In the genomic region with DNA sequence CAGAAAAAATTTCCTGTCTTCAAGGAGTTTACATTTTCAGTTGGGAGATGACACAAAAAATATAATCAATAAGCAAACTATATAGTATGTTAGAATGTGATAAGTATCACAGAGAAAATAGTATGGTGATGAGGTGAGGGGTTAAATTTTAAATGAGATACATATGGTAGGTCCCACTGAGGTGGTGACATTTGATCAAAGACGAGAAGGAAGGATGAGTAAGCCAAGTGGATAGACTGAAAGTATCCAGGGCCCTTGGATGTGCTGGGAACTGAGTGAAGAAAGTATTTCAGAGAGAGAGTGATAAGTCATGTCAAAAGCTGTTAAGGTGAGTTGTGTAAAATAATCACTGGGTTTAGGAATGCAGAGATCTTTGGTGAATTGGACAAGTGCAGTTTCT, we compare ENCODE assay signal across 22 cellular contexts. TPM values are rescaled to one million over a fixed set of nuclear protein-coding genes. Genes with fewer than 3 reads are reported as not detected.
DNase-seq lines count a peak whose midpoint lies in the region; ATAC-seq and TF ChIP-seq lines count a peak whose summit lies in the region.
"Had no signal": no experiment of that assay in that cellular context is flagged by ENCODE, and none has a peak within 500 bp of the region (broad histone marks: within the 10 kb centered on the region; RNA-seq: fewer than 3 reads in every experiment).

No MANE protein-coding gene starts in this region.

- H3K27me3 ChIP-seq in heart left ventricle: no peaks in the 10 kb centered on the region
- H3K27me3 ChIP-seq in right cardiac atrium (ENCODE audit: control insufficient read depth, insufficient read depth): no peaks in the 10 kb centered on the region
- no peaks in the 10 kb centered on the region for H3K27me3 ChIP-seq in left lung
- H3K27me3 ChIP-seq in psoas muscle (ENCODE audit: insufficient read depth in 3 of 3, low read length in 2 of 3): no peaks in the 10 kb centered on the region
- H3K27me3 ChIP-seq in transverse colon: no peaks in the 10 kb centered on the region
- H3K27me3 ChIP-seq in foreskin keratinocyte: peaks cover 22% of the 10 kb centered on the region

- 46 to 50% (median 47%) methylated on average over 1 of the region's 1 CpG for WGBS in heart left ventricle, 4 donors
- WGBS in right cardiac atrium: 47% methylated on average over 1 of the region's 1 CpG
- 32 to 61% (median 56%) methylated on average over 1 of the region's 1 CpG for WGBS in psoas muscle, 3 donors
- whole genome bisulfite sequencing in transverse colon (ENCODE audit: low coverage in 1 of 2), 2 donors: 61 to 67% methylated on average over 1 of the region's 1 CpG

- intact Hi-C loops in heart left ventricle (cut with DNase I): loop anchor here in 1 of 10 donors (10.0 kb wide), 1 partner anchor 142 kb away; no protein-coding TSS in a partner anchor
- intact Hi-C loops in right cardiac atrium (cut with DNase I): no loop called here
- intact Hi-C loops in left lung (cut with DNase I): no loop called here
- intact Hi-C loops in psoas muscle (cut with DNase I): no loop called here
- intact Hi-C loops in transverse colon (cut with DNase I; ENCODE audit: low total_unique reads): no loop called here

- TF ChIP-seq CTCF in heart left ventricle (IDR thresholded peaks at IDR 0.05) (no peak), left lung (IDR thresholded peaks at IDR 0.05) (no peak), psoas muscle (IDR thresholded peaks at IDR 0.05) (no peak), transverse colon (IDR thresholded peaks at IDR 0.05) (no peak), foreskin keratinocyte (conservative IDR thresholded peaks at IDR 0.05) (no peak)

- TF ChIP-seq EP300 in transverse colon (IDR thresholded peaks at IDR 0.05; ENCODE audit: low read depth): no peak

- in situ Hi-C loops in transverse colon (cut with MboI; ENCODE audit: low pct_ligation_motif_present in 1 of 4, low pct_unique_long_range_greater_than_20kb in 1 of 4, low sequenced_read_pairs in 3 of 4): no loop called here

- H3K27ac ChIP-seq in heart left ventricle: peak overlapping the region in 7 of 12 donors; percentile 0 to 53 (median 24)
- H3K27ac ChIP-seq in right cardiac atrium (ENCODE audit: low read length): no peak overlapping the region
- no peak overlapping the region for H3K27ac ChIP-seq in left lung
- H3K27ac ChIP-seq in psoas muscle: peak overlapping the region; percentile 23
- peak overlapping the region; percentile 6 to 38 (median 16) for H3K27ac ChIP-seq in transverse colon
- H3K27ac ChIP-seq in foreskin keratinocyte: no peak overlapping the region
- H3K27ac ChIP-seq: 22Rv1, KMS-11, PC-9 had no signal

- H3K4me1 ChIP-seq in heart left ventricle: peaks cover 0 to 47% (median 13%) of the 10 kb centered on the region in 12 donors
- H3K4me1 ChIP-seq in right cardiac atrium (ENCODE audit: control insufficient read depth, insufficient read depth, low read length): peaks cover 2% of the 10 kb centered on the region
- peaks cover 10 to 12% of the 10 kb centered on the region in 2 donors for H3K4me1 ChIP-seq in left lung
- peaks cover 23% of the 10 kb centered on the region for H3K4me1 ChIP-seq in psoas muscle
- H3K4me1 ChIP-seq in transverse colon: peaks cover 0 to 10% (median 3%) of the 10 kb centered on the region in 4 donors
- no peaks in the 10 kb centered on the region for H3K4me1 ChIP-seq in foreskin keratinocyte

- TF ChIP-seq POLR2A in heart left ventricle (IDR thresholded peaks at IDR 0.05) (no peak), transverse colon (IDR thresholded peaks at IDR 0.05) (no peak)

- H3K4me3 ChIP-seq in heart left ventricle (no peak overlapping the region), right cardiac atrium (ENCODE audit: low read length) (no peak overlapping the region), left lung (no peak overlapping the region), psoas muscle (peak overlapping the region; percentile 20), transverse colon (no peak overlapping the region)
- H3K4me3 ChIP-seq: PC-9 had no signal

- ATAC-seq in heart left ventricle: peak in 1 of 4 donors; percentile 38
- ATAC-seq in right cardiac atrium: no peak
- peak; percentile 24 for ATAC-seq in left lung
- peak in 3 of 4 donors; percentile 35 to 51 (median 51) for ATAC-seq in psoas muscle
- no peak for ATAC-seq in foreskin keratinocyte
- ATAC-seq: CD8-positive, alpha-beta T cell; HepG2 had no signal

- H3K36me3 ChIP-seq in heart left ventricle: no peaks in the 10 kb centered on the region
- H3K36me3 ChIP-seq in left lung: no peaks in the 10 kb centered on the region
- no peaks in the 10 kb centered on the region for H3K36me3 ChIP-seq in psoas muscle (ENCODE audit: insufficient read depth in 1 of 2, low read depth in 1 of 2)
- H3K36me3 ChIP-seq in transverse colon: no peaks in the 10 kb centered on the region

- H3K9me3 ChIP-seq in heart left ventricle (no peaks in the 10 kb centered on the region), right cardiac atrium (ENCODE audit: control insufficient read depth, low read length) (no peaks in the 10 kb centered on the region), left lung (no peaks in the 10 kb centered on the region), psoas muscle (no peaks in the 10 kb centered on the region), transverse colon (no peaks in the 10 kb centered on the region)

- DNase-seq in heart left ventricle (no peak), right cardiac atrium (no peak), left lung (no peak), psoas muscle (no peak), transverse colon (no peak), foreskin keratinocyte (no peak)
- no peak for DNase-seq in activated naive CD4-positive, alpha-beta T cell (lab: John Stamatoyannopoulos, UW)
- no peak for DNase-seq in activated effector memory CD4-positive, alpha-beta T cell treated with anti-CD3 and anti-CD28 coated beads, Interleukin-2, amount 50 U/mL, for 16 hours
- DNase-seq: CD8-positive, alpha-beta T cell; DMS79; NCI-H1048; NCI-H1436 treated with DMSO at 0.1 percent for 48 hours; NCI-H2081; NCI-H774; PC-9 had no signal

RNA-seq across cellular contexts. Expression of gene CCDC192, which starts 3.5 kb away (rescaled TPM):
- total RNA-seq in heart left ventricle: 1 to 10 TPM in 1 of 9 donors, not detected in 8; 1.3 TPM
- polyA plus RNA-seq in heart left ventricle: under 1 TPM; 0.07 to 0.42 TPM
- total RNA-seq in right cardiac atrium: not detected
- 0.43 TPM for polyA plus RNA-seq in right cardiac atrium
- not detected for total RNA-seq in left lung
- 1 to 10 TPM in 1 of 4 donors, not detected in 3; 1.2 TPM for total RNA-seq in psoas muscle
- polyA plus RNA-seq in psoas muscle: under 1 TPM in 2 of 3 donors, not detected in 1; 0.12 to 0.19 TPM
- not detected for total RNA-seq in transverse colon
- total RNA-seq in foreskin keratinocyte: not detected in 2 replicates
- not detected in 2 replicates for polyA plus RNA-seq in foreskin keratinocyte
- total RNA-seq: CD8-positive, alpha-beta T cell; HepG2; MCF 10A; NCI-H460; PC-9 had no signal
- polyA plus RNA-seq: AG04450, BJ, HepG2 had no signal

RNA-seq across cellular contexts. Expression of gene CTXN3, which starts 57.8 kb away (rescaled TPM):
- not detected for total RNA-seq in heart left ventricle
- not detected for polyA plus RNA-seq in heart left ventricle
- not detected for total RNA-seq in right cardiac atrium
- not detected for polyA plus RNA-seq in right cardiac atrium
- not detected for total RNA-seq in left lung
- total RNA-seq in psoas muscle: under 1 TPM in 2 of 4 donors, not detected in 2; 0.61 to 0.69 TPM
- polyA plus RNA-seq in psoas muscle: under 1 TPM in 2 of 3 donors, not detected in 1; 0.06 to 0.40 TPM
- total RNA-seq in transverse colon: not detected
- not detected in 2 replicates for total RNA-seq in foreskin keratinocyte
- not detected in 2 replicates for polyA plus RNA-seq in foreskin keratinocyte
- total RNA-seq: CD8-positive, alpha-beta T cell; HepG2; MCF 10A; NCI-H460; PC-9 had no signal
- polyA plus RNA-seq: AG04450, BJ, HepG2 had no signal

Comparison
In these comparisons a context has a peak if more than half of its experiments do, and no peak if none do; other contexts are left out.
1. H3K27ac ChIP-seq: peak in heart left ventricle (7 of 12), psoas muscle (single experiment) and transverse colon (4 of 4); none in right cardiac atrium (single experiment), left lung (0 of 2) and foreskin keratinocyte (single experiment).
2. ATAC-seq: peak in left lung (single experiment) and psoas muscle (3 of 4); none in right cardiac atrium (0 of 2) and foreskin keratinocyte (single experiment).